ENCODE assay signal across 12 cellular contexts in genomic region chr17:42027961-42028790, GRCh38. TPM values are rescaled to one million over a fixed set of nuclear protein-coding genes. Genes with fewer than 3 reads are reported as not detected.
DNase-seq lines count a peak whose midpoint lies in the region; ATAC-seq, FAIRE-seq and TF ChIP-seq lines count a peak whose summit lies in the region.
"Had no signal": no experiment of that assay in that cellular context is flagged by ENCODE, and none has a peak within 500 bp of the region (broad histone marks: within the 10 kb centered on the region; RNA-seq: fewer than 3 reads in every experiment).

No MANE protein-coding gene starts in this region.

- H3K9me3 Mint-ChIP-seq in Calu3 (ENCODE audit: low read depth, unreplicated experiment), result no peaks in the 10 kb centered on the region
- no peaks in the 10 kb centered on the region for H3K9me3 Mint-ChIP-seq in activated T-helper 17 cell treated with anti-CD3 and anti-CD28 coated beads, Interleukin-2, amount 50 U/mL, for 72 hours
- H3K9me3 Mint-ChIP-seq: activated CD4-positive, alpha-beta memory T cell treated with anti-CD3 and anti-CD28 coated beads, Interleukin-2, amount 10 ng/mL, durations not matched to agents 7 days and 5 days had no signal

- TF ChIP-seq EP300 in HepG2 (IDR thresholded peaks at IDR 0.05; ENCODE audit: low read depth in 2 of 2, low read length in 2 of 2), result no peak
- 0 out of 2 replicates have a peak, but pooled peaks have one; percentile 10 for TF ChIP-seq EP300 in HepG2 (CRISPR knock-in tag; IDR thresholded peaks at IDR 0.05; ENCODE audit: borderline replicate concordance)

- no peak overlapping the region for H3K27ac ChIP-seq in HUES6 (ENCODE audit: low read depth, low read length)
- H3K27ac ChIP-seq in HepG2 (ENCODE audit: extremely low read length, insufficient read depth, low read length), result no peak overlapping the region
- no peak overlapping the region for H3K27ac ChIP-seq in Peyer's patch
- H3K27ac ChIP-seq: ascending aorta, PC-9 had no signal

- in situ Hi-C loops in HepG2 (cut with HindIII; ENCODE audit: extremely low pct_ligation_motif_present, low pct_unique_long_range_greater_than_20kb), result loop anchor here (5.0 kb wide), 1 partner anchor 84 kb away; the partner anchor contains the start of gene DHX58

- no peaks in the 10 kb centered on the region for H3K9me3 ChIP-seq in HUES6 (ENCODE audit: control insufficient read depth, insufficient read depth, low read depth, low read length)
- no peaks in the 10 kb centered on the region for H3K9me3 ChIP-seq in HepG2 (ENCODE audit: low read length)
- no peaks in the 10 kb centered on the region for H3K9me3 ChIP-seq in Peyer's patch
- H3K9me3 ChIP-seq: ascending aorta had no signal

- peaks cover 35% of the 10 kb centered on the region for H3K36me3 Mint-ChIP-seq in Calu3 (ENCODE audit: insufficient read depth, unreplicated experiment)
- peaks cover 11% of the 10 kb centered on the region for H3K36me3 Mint-ChIP-seq in activated T-helper 17 cell treated with anti-CD3 and anti-CD28 coated beads, Interleukin-2, amount 50 U/mL, for 72 hours (ENCODE audit: low read depth)

- peak overlapping the region; percentile 91 for H3K4me2 ChIP-seq in HepG2 (ENCODE audit: low read depth, low read length)
- H3K4me2 ChIP-seq: PC-9 had no signal

- H3K36me3 ChIP-seq in HUES6 (ENCODE audit: control insufficient read depth, insufficient read depth, low read length) (peaks cover 16% of the 10 kb centered on the region), HepG2 (replicated peaks in 1 of 2; ENCODE audit: control insufficient read depth in 1 of 2, insufficient read depth in 2 of 2, low read length in 2 of 2) (peaks cover 5 to 12% of the 10 kb centered on the region in 2 experiments), Peyer's patch (peaks cover 0 to 12% (median 0%) of the 10 kb centered on the region in 3 donors)

- no peaks in the 10 kb centered on the region for H3K27me3 Mint-ChIP-seq in Calu3 (ENCODE audit: unreplicated experiment)
- H3K27me3 Mint-ChIP-seq in activated T-helper 17 cell treated with anti-CD3 and anti-CD28 coated beads, Interleukin-2, amount 50 U/mL, for 72 hours, result peaks cover 5% of the 10 kb centered on the region

- H3K4me1 ChIP-seq in HUES6 (ENCODE audit: control insufficient read depth, insufficient read depth, low read length) (peaks cover 26% of the 10 kb centered on the region), HepG2 (ENCODE audit: insufficient read depth, low read length) (peaks cover 61% of the 10 kb centered on the region), Peyer's patch (peaks cover 0 to 17% (median 2%) of the 10 kb centered on the region in 4 donors)

- H3K9ac ChIP-seq in HUES6 (ENCODE audit: low read length) (peak overlapping the region; percentile 18), HepG2 (ENCODE audit: insufficient read depth, low read depth, low read length) (peak overlapping the region; percentile 41)

- TF ChIP-seq CTCF in Calu3 (IDR thresholded peaks at IDR 0.05; ENCODE audit: unreplicated experiment) (peak; percentile 40), HepG2 (CRISPR knock-in tag; IDR thresholded peaks at IDR 0.05) (peak; percentile 93), Peyer's patch (IDR thresholded peaks at IDR 0.05) (peak in 3 of 6 experiments; percentile 18 to 39 (median 28))

- intact Hi-C loops in Calu3 (cut with micrococcal nuclease; ENCODE audit: unreplicated experiment) (no loop called here), HepG2 (cut with micrococcal nuclease; ENCODE audit: unreplicated experiment) (loop anchor here (1.0 kb wide), 1 partner anchor 65 kb away; no protein-coding TSS in a partner anchor)

- peak; percentile 56 for TF ChIP-seq RAD21 in HepG2 (CRISPR knock-in tag; IDR thresholded peaks at IDR 0.05)

- H2AFZ ChIP-seq in HepG2 (ENCODE audit: low read length), result peak overlapping the region; percentile 92
- H2AFZ ChIP-seq: PC-9 had no signal

- 44% methylated on average over 19 of the region's 19 CpGs for WGBS in HepG2 (ENCODE audit: low lambda C conversion rate)

- CTCF ChIA-PET in Calu3 (lab: Charles Lee), result interaction anchor here (0.7 to 1.0 kb wide), 3 partner anchors 56 to 66 kb away, joined by 3 read pairs; partner anchors contain the start of gene CNP
- CTCF ChIA-PET in HepG2 (lab: Yijun Ruan, JAX; ENCODE audit: low intra/inter-chr PET ratio, low total read pairs), result interaction anchor here (1.1 to 2.5 kb wide), 4 partner anchors 14 to 89 kb away, joined by 3 to 26 read pairs (median 6); no protein-coding TSS in a partner anchor

- FAIRE-seq in HepG2 (lab: Jason Lieb, UNC), result peak; percentile 97

- ATAC-seq in activated T-helper 17 cell treated with anti-CD3 and anti-CD28 coated beads, Interleukin-2, amount 50 U/mL, for 72 hours (replicated peaks), result no peak
- ATAC-seq in HepG2 (peak; percentile 88), GM19023 (IDR thresholded peaks at IDR 0.05; ENCODE audit: unreplicated experiment) (no peak), GM21526 (IDR thresholded peaks at IDR 0.05; ENCODE audit: low FRiP score, unreplicated experiment) (no peak)

- BruUV-seq in Calu3 (replicated peaks; lab: Mats Ljungman, UMichigan), result no TSS peak
- BruUV-seq in HepG2 (replicated peaks; lab: Mats Ljungman, UMichigan), result no TSS peak

- H4K20me1 ChIP-seq in HepG2 (ENCODE audit: insufficient read depth, low read length), result no peaks in the 10 kb centered on the region

- TF ChIP-seq POLR2A in HepG2 (IDR thresholded peaks at IDR 0.05; ENCODE audit: insufficient read depth in 1 of 2, low read depth in 2 of 2, low read length in 2 of 2) (peak in 1 of 2 experiments; percentile 45; a peak in 1 of 4 replicates), Peyer's patch (IDR thresholded peaks at IDR 0.05) (no peak)

- H3K27ac Mint-ChIP-seq in Calu3 (ENCODE audit: unreplicated experiment), result peak overlapping the region; percentile 56
- peak overlapping the region; percentile 44 for H3K27ac Mint-ChIP-seq in activated T-helper 17 cell treated with anti-CD3 and anti-CD28 coated beads, Interleukin-2, amount 50 U/mL, for 72 hours
- H3K27ac Mint-ChIP-seq: activated CD4-positive, alpha-beta memory T cell treated with anti-CD3 and anti-CD28 coated beads, Interleukin-2, amount 10 ng/mL, durations not matched to agents 7 days and 5 days had no signal

- H3K27me3 ChIP-seq in HUES6 (ENCODE audit: control insufficient read depth, insufficient read depth, low read length) (no peaks in the 10 kb centered on the region), HepG2 (ENCODE audit: control insufficient read depth in 1 of 2, insufficient read depth in 2 of 2, low read length in 2 of 2) (no peaks in the 10 kb centered on the region), Peyer's patch (no peaks in the 10 kb centered on the region)
- H3K27me3 ChIP-seq: ascending aorta had no signal

- no peaks in the 10 kb centered on the region for H3K79me2 ChIP-seq in HepG2 (ENCODE audit: insufficient read depth, low read length)

- peak; percentile 41 for DNase-seq in Calu3
- peak; percentile 79 for DNase-seq in HepG2 (ENCODE audit: low spot score)
- DNase-seq in NK-92 treated with Interleukin-12 subunit alpha and Interleukin-12 subunit beta, amount 100 ng/mL, for 24 hours (lab: John Stamatoyannopoulos, UW), result no peak
- no peak for DNase-seq in Peyer's patch
- DNase-seq: activated CD4-positive, alpha-beta memory T cell treated with anti-CD3 and anti-CD28 coated beads, Interleukin-2, amount 10 ng/mL, durations not matched to agents 7 days and 5 days; hippocampal formation; PC-9 had no signal

- H3K4me1 Mint-ChIP-seq in Calu3 (ENCODE audit: low read depth, unreplicated experiment), result peaks cover 36% of the 10 kb centered on the region
- peaks cover 6% of the 10 kb centered on the region for H3K4me1 Mint-ChIP-seq in activated T-helper 17 cell treated with anti-CD3 and anti-CD28 coated beads, Interleukin-2, amount 50 U/mL, for 72 hours

- H3K4me3 Mint-ChIP-seq in Calu3 (ENCODE audit: low read depth, unreplicated experiment), result no peak overlapping the region
- no peak overlapping the region for H3K4me3 Mint-ChIP-seq in activated T-helper 17 cell treated with anti-CD3 and anti-CD28 coated beads, Interleukin-2, amount 50 U/mL, for 72 hours
- H3K4me3 Mint-ChIP-seq: activated CD4-positive, alpha-beta memory T cell treated with anti-CD3 and anti-CD28 coated beads, Interleukin-2, amount 10 ng/mL, durations not matched to agents 7 days and 5 days had no signal

- POLR2A ChIA-PET in HepG2 (lab: Yijun Ruan, JAX), result interaction anchor here (0.9 to 2.9 kb wide), 14 partner anchors 8 to 93 kb away, joined by 3 to 37 read pairs (median 4); partner anchors contain the start of genes CNP, DHX58, DNAJC7 and KAT2A

- H3K4me3 ChIP-seq in HUES6 (ENCODE audit: low read depth, low read length) (peak overlapping the region; percentile 17; the same call in 1 of the 2 replicates), HepG2 (replicated peaks in 1 of 3; ENCODE audit: insufficient read depth in 1 of 3, low read depth in 2 of 3, low read length in 3 of 3) (peak overlapping the region in 2 of 3 experiments; percentile 8 to 63; a peak in 4 of 6 replicates), Peyer's patch (no peak overlapping the region)
- H3K4me3 ChIP-seq: ascending aorta, PC-9 had no signal

RNA-seq across cellular contexts. Expression of gene NKIRAS2, which starts 8.3 kb away (rescaled TPM):
- 55.7 and 58.4 TPM in 2 replicates for total RNA-seq in Calu3 (2022)
- total RNA-seq in activated T-helper 17 cell treated with anti-CD3 and anti-CD28 coated beads, Interleukin-2, amount 50 U/mL, for 72 hours, result 10 to 100 TPM; 12.0 to 14.9 TPM
- 26.8 and 27.9 TPM in 2 replicates for total RNA-seq in HepG2 (2016; rRNA removed; fragmentation: Illumina TruSeq; extraction: Trizol)
- total RNA-seq in HepG2 (2016; cell fraction: cytosol; rRNA removed; fragmentation: Illumina TruSeq; extraction: Trizol; ENCODE audit: low read depth), result 17.3 and 18.4 TPM in 2 replicates
- 21.1 and 25.4 TPM in 2 replicates for total RNA-seq in HepG2 (2016; cell fraction: insoluble cytoplasmic fraction; rRNA removed; fragmentation: Illumina TruSeq; extraction: Trizol)
- 36.4 and 39.9 TPM in 2 replicates for total RNA-seq in HepG2 (2016; cell fraction: membrane; rRNA removed; fragmentation: Illumina TruSeq; extraction: Trizol)
- 13.2 and 14.4 TPM in 2 replicates for total RNA-seq in HepG2 (2016; cell fraction: nucleus; rRNA removed; fragmentation: Illumina TruSeq; extraction: Trizol)
- 42.0 and 48.5 TPM in 2 replicates for polyA plus RNA-seq in HepG2 (2011; rRNA removed)
- 38.1 and 38.8 TPM in 2 replicates for polyA plus RNA-seq in HepG2 (2011; cell fraction: cytosol; rRNA removed)
- polyA plus RNA-seq in HepG2 (2011; cell fraction: nucleus; rRNA removed), result 36.5 and 41.2 TPM in 2 replicates
- polyA plus RNA-seq in HepG2 (2012), result 23.6 and 24.0 TPM in 2 replicates
- polyA plus RNA-seq in HepG2 (2016; cell fraction: cytosol; fragmentation: Illumina TruSeq; extraction: Trizol; ENCODE audit: low read depth), result 15.6 and 18.2 TPM in 2 replicates
- polyA plus RNA-seq in HepG2 (2016; cell fraction: insoluble cytoplasmic fraction; fragmentation: Illumina TruSeq; extraction: Trizol; ENCODE audit: low read depth), result 26.9 and 33.5 TPM in 2 replicates
- polyA plus RNA-seq in HepG2 (2016; cell fraction: membrane; fragmentation: Illumina TruSeq; extraction: Trizol; ENCODE audit: low read depth), result 35.0 and 37.3 TPM in 2 replicates
- 29.9 and 31.9 TPM in 2 replicates for polyA plus RNA-seq in HepG2 (2016; cell fraction: nucleus; fragmentation: Illumina TruSeq; extraction: Trizol; ENCODE audit: insufficient read depth, low read depth)
- polyA minus RNA-seq in HepG2 (2011; rRNA and poly(A)+ RNA removed; ENCODE audit: low replicate concordance), result 47.3 TPM in 2 replicates
- polyA minus RNA-seq in HepG2 (2011; cell fraction: cytosol; rRNA and poly(A)+ RNA removed), result 15.6 and 18.5 TPM in 2 replicates
- 15.3 and 17.8 TPM in 2 replicates for polyA minus RNA-seq in HepG2 (2011; cell fraction: nucleus; rRNA and poly(A)+ RNA removed)
- total RNA-seq in Peyer's patch, result 10 to 100 TPM; 22.1 to 38.1 (median 31.1) TPM

RNA-seq across cellular contexts. Expression of gene DNAJC7, which starts 10.9 kb away (rescaled TPM):
- total RNA-seq in Calu3 (2022) (184 and 193 TPM in 2 replicates), HepG2 (2016; rRNA removed; fragmentation: Illumina TruSeq; extraction: Trizol) (132 and 179 TPM in 2 replicates), Peyer's patch (10 to 100 TPM; 51.0 to 80.9 (median 70.7) TPM)
- 100 to 1,000 TPM in 1 of 2 donors, 10 to 100 TPM in 1; 79.5 to 118 TPM for total RNA-seq in activated T-helper 17 cell treated with anti-CD3 and anti-CD28 coated beads, Interleukin-2, amount 50 U/mL, for 72 hours
- 46.7 and 51.0 TPM in 2 replicates for total RNA-seq in HepG2 (2016; cell fraction: cytosol; rRNA removed; fragmentation: Illumina TruSeq; extraction: Trizol; ENCODE audit: low read depth)
- total RNA-seq in HepG2 (2016; cell fraction: insoluble cytoplasmic fraction; rRNA removed; fragmentation: Illumina TruSeq; extraction: Trizol), result 140 and 190 TPM in 2 replicates
- total RNA-seq in HepG2 (2016; cell fraction: membrane; rRNA removed; fragmentation: Illumina TruSeq; extraction: Trizol), result 65.8 and 75.9 TPM in 2 replicates
- 79.3 and 85.4 TPM in 2 replicates for total RNA-seq in HepG2 (2016; cell fraction: nucleus; rRNA removed; fragmentation: Illumina TruSeq; extraction: Trizol)
- polyA plus RNA-seq in HepG2 (2011; rRNA removed), result 47.7 and 54.7 TPM in 2 replicates
- 23.0 and 30.1 TPM in 2 replicates for polyA plus RNA-seq in HepG2 (2011; cell fraction: cytosol; rRNA removed)
- polyA plus RNA-seq in HepG2 (2011; cell fraction: nucleus; rRNA removed), result 24.7 and 29.9 TPM in 2 replicates
- polyA plus RNA-seq in HepG2 (2012), result 75.2 and 76.1 TPM in 2 replicates
- 45.0 and 48.2 TPM in 2 replicates for polyA plus RNA-seq in HepG2 (2016; cell fraction: cytosol; fragmentation: Illumina TruSeq; extraction: Trizol; ENCODE audit: low read depth)
- polyA plus RNA-seq in HepG2 (2016; cell fraction: insoluble cytoplasmic fraction; fragmentation: Illumina TruSeq; extraction: Trizol; ENCODE audit: low read depth), result 221 and 228 TPM in 2 replicates
- polyA plus RNA-seq in HepG2 (2016; cell fraction: membrane; fragmentation: Illumina TruSeq; extraction: Trizol; ENCODE audit: low read depth), result 64.6 and 70.7 TPM in 2 replicates
- 97.9 and 98.9 TPM in 2 replicates for polyA plus RNA-seq in HepG2 (2016; cell fraction: nucleus; fragmentation: Illumina TruSeq; extraction: Trizol; ENCODE audit: insufficient read depth, low read depth)
- 61.1 and 62.3 TPM in 2 replicates for polyA minus RNA-seq in HepG2 (2011; rRNA and poly(A)+ RNA removed; ENCODE audit: low replicate concordance)
- 44.7 and 52.7 TPM in 2 replicates for polyA minus RNA-seq in HepG2 (2011; cell fraction: cytosol; rRNA and poly(A)+ RNA removed)
- polyA minus RNA-seq in HepG2 (2011; cell fraction: nucleus; rRNA and poly(A)+ RNA removed), result 116 and 129 TPM in 2 replicates

RNA-seq across cellular contexts. Expression of gene C17orf113, which starts 22.2 kb away (rescaled TPM):
- total RNA-seq in Calu3 (2022) (4.2 and 4.5 TPM in 2 replicates), HepG2 (2016; rRNA removed; fragmentation: Illumina TruSeq; extraction: Trizol) (0.83 and 1.1 TPM in 2 replicates), Peyer's patch (1 to 10 TPM in 3 of 4 donors, not detected in 1; 1.6 to 8.6 (median 3.2) TPM)
- total RNA-seq in activated T-helper 17 cell treated with anti-CD3 and anti-CD28 coated beads, Interleukin-2, amount 50 U/mL, for 72 hours, result under 1 TPM; 0.06 to 0.32 TPM
- total RNA-seq in HepG2 (2016; cell fraction: cytosol; rRNA removed; fragmentation: Illumina TruSeq; extraction: Trizol; ENCODE audit: low read depth), result 0.09 and 0.10 TPM in 2 replicates
- 0.67 and 0.91 TPM in 2 replicates for total RNA-seq in HepG2 (2016; cell fraction: insoluble cytoplasmic fraction; rRNA removed; fragmentation: Illumina TruSeq; extraction: Trizol)
- 0.28 and 0.34 TPM in 2 replicates for total RNA-seq in HepG2 (2016; cell fraction: membrane; rRNA removed; fragmentation: Illumina TruSeq; extraction: Trizol)
- 0.81 TPM in 2 replicates for total RNA-seq in HepG2 (2016; cell fraction: nucleus; rRNA removed; fragmentation: Illumina TruSeq; extraction: Trizol)
- 0.87 and 1.4 TPM in 2 replicates for polyA plus RNA-seq in HepG2 (2011; rRNA removed)
- polyA plus RNA-seq in HepG2 (2011; cell fraction: cytosol; rRNA removed), result 0.77 and 0.94 TPM in 2 replicates
- polyA plus RNA-seq in HepG2 (2011; cell fraction: nucleus; rRNA removed), result 1.7 and 2.6 TPM in 2 replicates
- polyA plus RNA-seq in HepG2 (2012), result 0.81 and 0.91 TPM in 2 replicates
- polyA plus RNA-seq in HepG2 (2016; cell fraction: cytosol; fragmentation: Illumina TruSeq; extraction: Trizol; ENCODE audit: low read depth), result 0.05 TPM in 1 of 2 replicates, not detected in the other
- 0.34 and 0.68 TPM in 2 replicates for polyA plus RNA-seq in HepG2 (2016; cell fraction: insoluble cytoplasmic fraction; fragmentation: Illumina TruSeq; extraction: Trizol; ENCODE audit: low read depth)
- 0.08 and 0.13 TPM in 2 replicates for polyA plus RNA-seq in HepG2 (2016; cell fraction: membrane; fragmentation: Illumina TruSeq; extraction: Trizol; ENCODE audit: low read depth)
- 1.6 and 1.7 TPM in 2 replicates for polyA plus RNA-seq in HepG2 (2016; cell fraction: nucleus; fragmentation: Illumina TruSeq; extraction: Trizol; ENCODE audit: insufficient read depth, low read depth)
- polyA minus RNA-seq in HepG2 (2011; rRNA and poly(A)+ RNA removed; ENCODE audit: low replicate concordance), result 0.56 and 2.3 TPM in 2 replicates
- polyA minus RNA-seq in HepG2 (2011; cell fraction: cytosol; rRNA and poly(A)+ RNA removed), result 0.79 and 0.89 TPM in 2 replicates
- 0.77 and 1.1 TPM in 2 replicates for polyA minus RNA-seq in HepG2 (2011; cell fraction: nucleus; rRNA and poly(A)+ RNA removed)

Comparison
In these comparisons a context has a peak if more than half of its experiments do, and no peak if none do; other contexts are left out.
1. DNase-seq: peak in Calu3 (single experiment) and HepG2 (single experiment); none in NK-92 treated with Interleukin-12 subunit alpha and Interleukin-12 subunit beta, amount 100 ng/mL, for 24 hours (single experiment) and Peyer's patch (0 of 3).
2. H3K4me3 ChIP-seq: peak in HUES6 (single experiment) and HepG2 (2 of 3); none in Peyer's patch (0 of 4).